21 cellular contexts compared by ENCODE assay signal in genomic region chr2:126653102-126653501, GRCh38.
"Had no signal": no experiment of that assay in that cellular context is flagged by ENCODE, and none has a peak within 500 bp of the region (broad histone marks: within the 10 kb centered on the region; RNA-seq: fewer than 3 reads in every experiment).

No MANE protein-coding gene starts in this region.

- H3K27me3 ChIP-seq: heart right ventricle had no signal

- H3K27ac Mint-ChIP-seq: activated naive CD4-positive, alpha-beta T cell treated with anti-CD3 and anti-CD28 coated beads, Interleukin-2, amount 10 ng/mL, durations not matched to agents 7 days and 5 days; endodermal cell; memory B cell; nephron progenitor cell; stimulated activated effector memory CD8-positive, alpha-beta T cell treated with anti-CD3 and anti-CD28 coated beads, Interleukin-12 subunit alpha, Interleukin-12 subunit beta, amount 100 ng/mL, for 72 hours; T-helper 2 cell treated with Interferon-gamma antibody and Interleukin-4, amounts not matched to agents 5 μg/mL and 100 μg/mL, for 36 hours had no signal

- H3K36me3 ChIP-seq: heart right ventricle, right lobe of liver, stomach, transverse colon had no signal

- H3K27ac ChIP-seq: right lobe of liver, skin epidermis, stomach, transverse colon had no signal

- H3K36me3 Mint-ChIP-seq: memory B cell, T-cell had no signal

- H3K4me3 ChIP-seq: heart right ventricle, right lobe of liver, skin epidermis, stomach, transverse colon had no signal

- DNase-seq: activated CD4-positive, alpha-beta T cell treated with anti-CD3 and anti-CD28 coated beads for 1 hour; activated CD4-positive, alpha-beta T cell treated with anti-CD3 and anti-CD28 coated beads, Interleukin-2, amount 50 U/mL, for 4 hours; activated naive CD4-positive, alpha-beta T cell treated with anti-CD3 and anti-CD28 coated beads, Interleukin-2, amount 10 ng/mL, durations not matched to agents 7 days and 5 days; activated T-cell treated with anti-CD3 and anti-CD28 coated beads, Interleukin-2, amount 50 U/mL, for 48 hours; amygdala; cortex of kidney; endodermal cell; islet precursor cell; left colon; nephron progenitor cell; occipital lobe; posterior cingulate gyrus; right lobe of liver; stomach; T-cell; transverse colon had no signal

- H3K9me3 ChIP-seq: heart right ventricle, stomach, transverse colon had no signal

- ATAC-seq: heart right ventricle; left colon; right lobe of liver; stimulated activated effector memory CD8-positive, alpha-beta T cell treated with anti-CD3 and anti-CD28 coated beads, Interleukin-12 subunit alpha, Interleukin-12 subunit beta, amount 100 ng/mL, for 72 hours; T-cell had no signal

- H3K9me3 Mint-ChIP-seq: endodermal cell; stimulated activated effector memory CD8-positive, alpha-beta T cell treated with anti-CD3 and anti-CD28 coated beads, Interleukin-12 subunit alpha, Interleukin-12 subunit beta, amount 100 ng/mL, for 72 hours had no signal

- H3K27me3 Mint-ChIP-seq: memory B cell, T-cell had no signal

- H3K4me3 Mint-ChIP-seq: activated naive CD4-positive, alpha-beta T cell treated with anti-CD3 and anti-CD28 coated beads, Interleukin-2, amount 10 ng/mL, durations not matched to agents 7 days and 5 days; endodermal cell; memory B cell; nephron progenitor cell; stimulated activated effector memory CD8-positive, alpha-beta T cell treated with anti-CD3 and anti-CD28 coated beads, Interleukin-12 subunit alpha, Interleukin-12 subunit beta, amount 100 ng/mL, for 72 hours; T-cell; T-helper 2 cell treated with Interferon-gamma antibody and Interleukin-4, amounts not matched to agents 5 μg/mL and 100 μg/mL, for 36 hours had no signal
